Comparison of ENCODE assay signal across 18 cellular contexts in genomic region chr3:9942934-9943690, GRCh38. TPM values are rescaled to one million over a fixed set of nuclear protein-coding genes. Genes with fewer than 3 reads are reported as not detected.
DNase-seq lines count a peak whose midpoint lies in the region; ATAC-seq and TF ChIP-seq lines count a peak whose summit lies in the region.
"Had no signal": no experiment of that assay in that cellular context is flagged by ENCODE, and none has a peak within 500 bp of the region (broad histone marks: within the 10 kb centered on the region; RNA-seq: fewer than 3 reads in every experiment).

No MANE protein-coding gene starts in this region.

- peaks cover 2% of the 10 kb centered on the region for H3K4me1 Mint-ChIP-seq in activated naive CD8-positive, alpha-beta T cell (ENCODE audit: low read depth)
- H3K4me1 Mint-ChIP-seq in activated naive CD8-positive, alpha-beta T cell treated with anti-CD3 and anti-CD28 coated beads, Interleukin-2, amount 50 U/mL, for 24 hours: peaks cover 4% of the 10 kb centered on the region
- H3K4me1 Mint-ChIP-seq in chondrocyte (ENCODE audit: low read depth): peaks cover 17% of the 10 kb centered on the region

- H3K27ac ChIP-seq in HEK293 (ENCODE audit: extremely low read depth, low read depth, low read length): no peak overlapping the region
- H3K27ac ChIP-seq in upper lobe of right lung: no peak overlapping the region

- POLR2A ChIA-PET in HEK293 (lab: Yijun Ruan, JAX): interaction anchor here (1.2 to 4.0 kb wide), 2 partner anchors 9 to 10 kb away, joined by 4 to 23 read pairs; partner anchors contain the start of genes CRELD1 and PRRT3

- peaks cover 3% of the 10 kb centered on the region for H3K36me3 Mint-ChIP-seq in activated naive CD8-positive, alpha-beta T cell
- H3K36me3 Mint-ChIP-seq in activated naive CD8-positive, alpha-beta T cell treated with anti-CD3 and anti-CD28 coated beads, Interleukin-2, amount 50 U/mL, for 24 hours (ENCODE audit: low read depth): peaks cover 2% of the 10 kb centered on the region
- peaks cover 2% of the 10 kb centered on the region for H3K36me3 Mint-ChIP-seq in chondrocyte (ENCODE audit: low read depth)

- ATAC-seq in activated naive CD8-positive, alpha-beta T cell treated with anti-CD3 and anti-CD28 coated beads, Interleukin-2, amount 50 U/mL, for 24 hours: no peak
- no peak for ATAC-seq in upper lobe of right lung
- no peak for ATAC-seq in HG02938 (IDR thresholded peaks at IDR 0.05; ENCODE audit: unreplicated experiment)
- no peak for ATAC-seq in GM18517 (IDR thresholded peaks at IDR 0.05; ENCODE audit: unreplicated experiment)

- DNase-seq in activated naive CD8-positive, alpha-beta T cell treated with anti-CD3 and anti-CD28 coated beads, Interleukin-2, amount 50 U/mL, for 24 hours: no peak
- DNase-seq in chondrocyte (ENCODE audit: low spot score): peak; percentile 74
- peak; percentile 51 for DNase-seq in upper lobe of right lung
- DNase-seq in NCI-H2171 (lab: John Stamatoyannopoulos, UW): no peak
- DNase-seq: CD4-positive, alpha-beta T cell; DMS79 treated with DMSO at 0.1 percent for 48 hours; HCEC 1CT; MV-4-11; NCI-H1417; NCI-H187 treated with DMSO at 0.1 percent for 48 hours; NCI-H446; NCI-H69; SIG-M5 had no signal

- H3K9me3 Mint-ChIP-seq in activated naive CD8-positive, alpha-beta T cell (ENCODE audit: low read depth): no peaks in the 10 kb centered on the region
- no peaks in the 10 kb centered on the region for H3K9me3 Mint-ChIP-seq in activated naive CD8-positive, alpha-beta T cell treated with anti-CD3 and anti-CD28 coated beads, Interleukin-2, amount 50 U/mL, for 24 hours
- no peaks in the 10 kb centered on the region for H3K9me3 Mint-ChIP-seq in chondrocyte (ENCODE audit: low read depth)
- H3K9me3 Mint-ChIP-seq: CD4-positive, alpha-beta T cell had no signal

- H3K9me3 ChIP-seq in HEK293 (ENCODE audit: control insufficient read depth, insufficient read depth, low read depth, low read length): no peaks in the 10 kb centered on the region
- no peaks in the 10 kb centered on the region for H3K9me3 ChIP-seq in upper lobe of right lung

- H3K4me3 ChIP-seq in HEK293 (ENCODE audit: low read depth, low read length) (no peak overlapping the region), upper lobe of right lung (no peak overlapping the region)

- TF ChIP-seq CTCF in HEK293 (tag by site-specific recombination; IDR thresholded peaks at IDR 0.05): no peak
- TF ChIP-seq CTCF in chondrocyte (IDR thresholded peaks at IDR 0.05): no peak
- no peak for TF ChIP-seq CTCF in upper lobe of right lung (IDR thresholded peaks at IDR 0.05)

- intact Hi-C loops in upper lobe of right lung (cut with DNase I): no loop called here

- peaks cover 0 to 47% of the 10 kb centered on the region in 2 experiments; a peak in 1 of 3 replicates for H3K36me3 ChIP-seq in HEK293 (ENCODE audit: control insufficient read depth in 2 of 2, insufficient read depth in 1 of 2, low read length in 2 of 2)
- H3K36me3 ChIP-seq in upper lobe of right lung: peaks cover 18% of the 10 kb centered on the region

- CTCF ChIA-PET in HEK293 (lab: Yijun Ruan, JAX): interaction anchor here (0.9 to 1.6 kb wide), 3 partner anchors 10 to 13 kb away, joined by 3 to 6 read pairs (median 5); partner anchors contain the start of gene CRELD1

- H3K4me1 ChIP-seq in HEK293 (ENCODE audit: control insufficient read depth, insufficient read depth, low read length): no peaks in the 10 kb centered on the region
- H3K4me1 ChIP-seq in upper lobe of right lung: peaks cover 5% of the 10 kb centered on the region

- H3K27me3 Mint-ChIP-seq in activated naive CD8-positive, alpha-beta T cell: no peaks in the 10 kb centered on the region
- H3K27me3 Mint-ChIP-seq in activated naive CD8-positive, alpha-beta T cell treated with anti-CD3 and anti-CD28 coated beads, Interleukin-2, amount 50 U/mL, for 24 hours: no peaks in the 10 kb centered on the region
- H3K27me3 Mint-ChIP-seq in chondrocyte (ENCODE audit: low read depth): no peaks in the 10 kb centered on the region
- H3K27me3 Mint-ChIP-seq: B cell; CD4-positive, alpha-beta T cell had no signal

- peak overlapping the region; percentile 64 for H3K27ac Mint-ChIP-seq in activated naive CD8-positive, alpha-beta T cell
- no peak overlapping the region for H3K27ac Mint-ChIP-seq in activated naive CD8-positive, alpha-beta T cell treated with anti-CD3 and anti-CD28 coated beads, Interleukin-2, amount 50 U/mL, for 24 hours
- H3K27ac Mint-ChIP-seq in chondrocyte (ENCODE audit: unreplicated experiment): no peak overlapping the region
- H3K27ac Mint-ChIP-seq: CD4-positive, alpha-beta T cell had no signal

- no peak overlapping the region for H3K4me3 Mint-ChIP-seq in activated naive CD8-positive, alpha-beta T cell
- no peak overlapping the region for H3K4me3 Mint-ChIP-seq in activated naive CD8-positive, alpha-beta T cell treated with anti-CD3 and anti-CD28 coated beads, Interleukin-2, amount 50 U/mL, for 24 hours
- no peak overlapping the region for H3K4me3 Mint-ChIP-seq in chondrocyte (ENCODE audit: unreplicated experiment)
- H3K4me3 Mint-ChIP-seq: B cell; CD4-positive, alpha-beta T cell had no signal

- H3K27me3 ChIP-seq in upper lobe of right lung: no peaks in the 10 kb centered on the region

TF ChIP-seq in HEK293, 187 proteins besides CTCF, POLR2A, EP300 and RAD21:
- TF ChIP-seq ZNF558 (tag by site-specific recombination; IDR thresholded peaks at IDR 0.05) (no peak), ZNF548 (tag by site-specific recombination; IDR thresholded peaks at IDR 0.05) (no peak), ZIC2 (tag by site-specific recombination; IDR thresholded peaks at IDR 0.05) (peak; percentile 51; the same call in 1 of the 2 replicates)

RNA-seq across cellular contexts. Expression of gene PRRT3, which starts 9.1 kb away (rescaled TPM):
- total RNA-seq in chondrocyte (3.9 to 7.6 TPM (median 3.9 TPM) in 3 replicates), upper lobe of right lung (1.4 TPM)

RNA-seq across cellular contexts. Expression of gene CRELD1, which starts 9.5 kb away (rescaled TPM):
- 26.5 to 29.9 TPM (median 28.2 TPM) in 3 replicates for total RNA-seq in chondrocyte
- total RNA-seq in upper lobe of right lung: 51.4 TPM

RNA-seq across cellular contexts. Expression of gene IL17RC, which starts 26.2 kb away (rescaled TPM):
- total RNA-seq in chondrocyte (20.8 to 26.4 TPM (median 21.3 TPM) in 3 replicates), upper lobe of right lung (26.9 TPM)

RNA-seq across cellular contexts. Expression of gene IL17RE, which starts 40.5 kb away (rescaled TPM):
- total RNA-seq in chondrocyte: 0.42 to 1.6 TPM (median 0.92 TPM) in 3 replicates
- 22.6 TPM for total RNA-seq in upper lobe of right lung
- total RNA-seq: B cell had no signal

RNA-seq across cellular contexts. Expression of gene EMC3, which starts 43.5 kb away (rescaled TPM):
- total RNA-seq in chondrocyte (51.5 to 60.0 TPM (median 52.9 TPM) in 3 replicates), upper lobe of right lung (79.4 TPM)

Comparison
In these comparisons a context has a peak if more than half of its experiments do, and no peak if none do; other contexts are left out.
1. DNase-seq: peak in chondrocyte (single experiment) and upper lobe of right lung (single experiment); none in activated naive CD8-positive, alpha-beta T cell treated with anti-CD3 and anti-CD28 coated beads, Interleukin-2, amount 50 U/mL, for 24 hours (single experiment) and NCI-H2171 (single experiment).